15 cellular contexts compared by ENCODE assay signal in genomic region chr2:54409752-54410151, GRCh38. TPM values are rescaled to one million over a fixed set of nuclear protein-coding genes. Genes with fewer than 3 reads are reported as not detected.
DNase-seq lines count a peak whose midpoint lies in the region.
"Had no signal": no experiment of that assay in that cellular context is flagged by ENCODE, and none has a peak within 500 bp of the region (broad histone marks: within the 10 kb centered on the region; RNA-seq: fewer than 3 reads in every experiment).

No MANE protein-coding gene starts in this region.

- DNase-seq in NCI-H1436 treated with DMSO at 0.1 percent for 48 hours (lab: John Stamatoyannopoulos, UW): peak; percentile 47
- DNase-seq in SK-MEL-5 (ENCODE audit: low read depth, low spot score): peak; percentile 96
- peak; percentile 40 to 61 for DNase-seq in hippocampal formation (lab: John Stamatoyannopoulos, UW)
- DNase-seq in putamen (ENCODE audit: low spot score): peak; percentile 78
- no peak for DNase-seq in NCI-H446 treated with DMSO at 0.1 percent for 48 hours (lab: John Stamatoyannopoulos, UW)
- DNase-seq in glomerular visceral epithelial cell (ENCODE audit: extremely low spot score): no peak
- no peak for DNase-seq in NCI-H2029 (lab: John Stamatoyannopoulos, UW)
- DNase-seq: activated gamma-delta T cell; effector CD4-positive, alpha-beta T cell; HFFc6; immature natural killer cell; Kasumi-1; NCI-H2081; stimulated activated CD4-positive, alpha-beta T cell treated with anti-CD3 and anti-CD28 coated beads, Interleukin-2, amount 100 ng/mL, for 24 hours; stimulated activated CD8-positive, alpha-beta memory T cell treated with anti-CD3 and anti-CD28 coated beads, Interleukin-4, amount 100 ng/mL, for 48 hours had no signal

- in situ Hi-C loops in SK-MEL-5 (cut with HindIII; ENCODE audit: low pct_unique_long_range_greater_than_20kb, low sequenced_read_pairs): no loop called here

RNA-seq across cellular contexts. Expression of gene SPTBN1, which starts 46.4 kb away (rescaled TPM):
- 326 and 357 TPM in 2 replicates for total RNA-seq in SK-MEL-5 (2014; rRNA removed; shearing (Covaris generic))
- 127 and 181 TPM in 2 replicates for polyA plus RNA-seq in SK-MEL-5 (2015; cell fraction: cytosol; rRNA removed)
- polyA plus RNA-seq in SK-MEL-5 (2015; cell fraction: nucleus; rRNA removed): 212 and 247 TPM in 2 replicates

Comparison
In these comparisons a context has a peak if more than half of its experiments do, and no peak if none do; other contexts are left out.
1. DNase-seq: peak in NCI-H1436 treated with DMSO at 0.1 percent for 48 hours (single experiment), SK-MEL-5 (single experiment), hippocampal formation (2 of 2) and putamen (single experiment); none in NCI-H446 treated with DMSO at 0.1 percent for 48 hours (single experiment), glomerular visceral epithelial cell (single experiment) and NCI-H2029 (single experiment).